Comparison of ENCODE assay signal across 8 cellular contexts in the genomic region with DNA sequence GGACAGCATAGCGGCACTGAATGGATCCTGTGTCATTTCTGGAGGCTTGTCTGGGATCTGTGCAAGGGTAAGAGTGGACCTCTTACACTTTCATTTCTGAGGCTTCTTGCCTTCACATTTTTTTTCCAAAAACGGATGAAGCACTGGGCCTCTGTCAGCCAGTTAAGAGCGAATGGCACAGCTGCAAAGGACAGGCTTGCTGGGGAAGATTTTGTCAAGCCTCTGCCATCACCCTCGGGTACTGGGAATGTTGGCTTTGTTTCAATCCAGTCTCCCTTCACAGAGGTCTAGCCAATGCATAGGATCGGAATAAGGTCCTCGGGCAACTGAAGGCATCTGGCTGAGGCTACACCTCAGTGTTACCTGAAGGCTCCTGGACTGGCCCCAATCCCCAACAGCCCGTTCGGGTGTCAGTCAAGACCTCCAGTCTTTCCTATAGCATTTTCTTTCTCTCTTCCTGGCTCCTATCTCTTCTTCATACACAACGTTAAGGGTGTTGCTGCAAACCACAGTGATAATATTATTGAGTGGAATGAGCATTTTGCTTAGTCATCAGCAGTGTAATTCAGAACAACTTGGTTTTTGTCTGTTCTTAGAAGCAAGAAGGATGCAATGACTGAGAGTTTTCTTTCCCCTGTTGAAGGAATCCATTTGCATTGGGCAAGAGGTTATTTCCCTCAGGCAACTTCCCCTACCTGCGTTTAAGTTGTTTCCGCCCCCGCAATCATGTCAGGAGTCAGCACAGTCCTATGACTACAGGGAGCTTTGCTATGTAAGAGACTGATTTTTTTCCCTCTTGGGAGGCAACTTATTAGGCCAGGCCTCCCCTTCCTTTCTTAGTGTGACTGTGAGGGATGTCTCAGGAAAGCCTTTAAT. TPM values are rescaled to one million over a fixed set of nuclear protein-coding genes. Genes with fewer than 3 reads are reported as not detected.
DNase-seq lines count a peak whose midpoint lies in the region; ATAC-seq and TF ChIP-seq lines count a peak whose summit lies in the region.

No MANE protein-coding gene starts in this region.

- intact Hi-C loops in PC-3 (cut with micrococcal nuclease) (no loop called here), Right ventricle myocardium superior (cut with DNase I) (no loop called here)

- no peak overlapping the region for H3K4me2 ChIP-seq in PC-3 (ENCODE audit: low read length)

- peaks cover 12% of the 10 kb centered on the region; the same call in 1 of the 2 replicates for H3K4me1 ChIP-seq in PC-3 (ENCODE audit: insufficient read depth, low read length)

- H4K20me1 ChIP-seq in PC-3 (ENCODE audit: low read length), result no peaks in the 10 kb centered on the region

- in situ Hi-C loops in GM13977 (cut with MboI; ENCODE audit: low pct_unique_long_range_greater_than_20kb, low sequenced_read_pairs, unreplicated experiment) (no loop called here), brain microvascular endothelial cell (cut with HindIII; ENCODE audit: low pct_ligation_motif_present, low sequenced_read_pairs) (no loop called here)

- H3K27me3 Mint-ChIP-seq in HFFc6 (ENCODE audit: insufficient read depth) (no peaks in the 10 kb centered on the region), osteocyte (ENCODE audit: unreplicated experiment) (no peaks in the 10 kb centered on the region)

- H3K36me3 ChIP-seq in PC-3 (ENCODE audit: low read depth, low read length), result peaks cover 25% of the 10 kb centered on the region
- peaks cover 3% of the 10 kb centered on the region for H3K36me3 ChIP-seq in brain microvascular endothelial cell (replicated peaks)

- no peaks in the 10 kb centered on the region for H3K9me3 ChIP-seq in PC-3 (ENCODE audit: low read length)

- H3K9me3 Mint-ChIP-seq in HFFc6, result peaks cover 2% of the 10 kb centered on the region
- peaks cover 1% of the 10 kb centered on the region for H3K9me3 Mint-ChIP-seq in osteocyte (ENCODE audit: unreplicated experiment)

- TF ChIP-seq CTCF in GM13977 (IDR thresholded peaks at IDR 0.05; ENCODE audit: extremely low read depth, insufficient read depth, missing control alignments), result no peak
- no peak for TF ChIP-seq CTCF in HFFc6 (IDR thresholded peaks at IDR 0.05)
- no peak for TF ChIP-seq CTCF in PC-3 (conservative IDR thresholded peaks at IDR 0.05; ENCODE audit: low read depth, low read length)
- no peak for TF ChIP-seq CTCF in brain microvascular endothelial cell (IDR thresholded peaks at IDR 0.05; ENCODE audit: low read depth, low read length, missing control alignments)
- TF ChIP-seq CTCF in osteocyte (IDR thresholded peaks at IDR 0.05), result no peak

- no peaks in the 10 kb centered on the region for H3K27me3 ChIP-seq in PC-3 (ENCODE audit: low read length)
- H3K27me3 ChIP-seq in brain microvascular endothelial cell (replicated peaks), result no peaks in the 10 kb centered on the region

- H3K27ac ChIP-seq in PC-3 (ENCODE audit: low read length) (peak overlapping the region; percentile 26), brain microvascular endothelial cell (peak overlapping the region; percentile 36)

- BruUV-seq in PC-3 (replicated peaks; lab: Mats Ljungman, UMichigan), result no TSS peak

- H3F3A ChIP-seq in PC-3 (ENCODE audit: low read length, unreplicated experiment), result no peaks in the 10 kb centered on the region

- H3K4me1 Mint-ChIP-seq in HFFc6 (ENCODE audit: low read depth) (peaks cover 14% of the 10 kb centered on the region), osteocyte (ENCODE audit: unreplicated experiment) (peaks cover 11% of the 10 kb centered on the region)

- DNase-seq in GM13977 (ENCODE audit: low spot score) (peak; percentile 80), HFFc6 (peak; percentile 25), PC-3 (peak; percentile 53), brain microvascular endothelial cell (peak; percentile 30), osteocyte (ENCODE audit: extremely low spot score, unreplicated experiment) (no peak), NCI-H510A treated with DMSO at 0.1 percent for 48 hours (lab: John Stamatoyannopoulos, UW) (no peak), Right ventricle myocardium superior (no peak), NCI-H1694 treated with DMSO at 0.1 percent for 48 hours (lab: John Stamatoyannopoulos, UW) (no peak)

- POLR2A ChIA-PET in PC-3 (lab: Charles Lee; ENCODE audit: unreplicated experiment), result no interaction called here

- H3K9ac ChIP-seq in PC-3 (ENCODE audit: low read length), result no peak overlapping the region

- no peaks in the 10 kb centered on the region for H3K9me2 ChIP-seq in PC-3 (replicated peaks; ENCODE audit: low read length)

- no peak overlapping the region for H2AFZ ChIP-seq in PC-3 (ENCODE audit: low read length)

- peaks cover 27% of the 10 kb centered on the region for H3K79me2 ChIP-seq in PC-3 (ENCODE audit: low read length)

- CTCF ChIA-PET in PC-3 (lab: Charles Lee), result no interaction called here

- H3K36me3 Mint-ChIP-seq in HFFc6 (ENCODE audit: low read depth) (peaks cover 19% of the 10 kb centered on the region), osteocyte (ENCODE audit: unreplicated experiment) (peaks cover 17% of the 10 kb centered on the region)

- H3K4me3 ChIP-seq in PC-3 (ENCODE audit: low read length), result no peak overlapping the region
- H3K4me3 ChIP-seq in brain microvascular endothelial cell (ENCODE audit: low read depth, low read length), result no peak overlapping the region

- H3K27ac Mint-ChIP-seq in HFFc6, result peak overlapping the region; percentile 73
- peak overlapping the region; percentile 83 for H3K27ac Mint-ChIP-seq in osteocyte (ENCODE audit: unreplicated experiment)

- no peak for ATAC-seq in PC-3
- ATAC-seq in Right ventricle myocardium superior (ENCODE audit: poor library complexity), result no peak

- H3K4me3 Mint-ChIP-seq in HFFc6 (no peak overlapping the region), osteocyte (ENCODE audit: unreplicated experiment) (no peak overlapping the region)

RNA-seq across cellular contexts. Expression of a gene that starts 22.8 kb away (rescaled TPM):
- total RNA-seq in HFFc6 (2021; fragmentation: NEBNext Ultra II Directional; extraction: Animal tissue kit (Norgen Biotek cat#: 25700)), result 10 to 100 TPM in 5 of 6 experiments, 1 to 10 TPM in 1; 9.3 to 12.4 (median 10.6) TPM
- total RNA-seq in PC-3 (2014; rRNA removed) (15.6 and 19.6 TPM in 2 replicates), osteocyte (15.8 and 16.5 TPM in 2 replicates), Right ventricle myocardium superior (6.9 TPM)

RNA-seq across cellular contexts. Expression of a gene that starts 23.2 kb away (rescaled TPM):
- total RNA-seq in HFFc6 (2021; fragmentation: NEBNext Ultra II Directional; extraction: Animal tissue kit (Norgen Biotek cat#: 25700)), result 10 to 100 TPM; 42.0 to 50.5 (median 47.3) TPM
- total RNA-seq in PC-3 (2014; rRNA removed) (40.2 and 55.3 TPM in 2 replicates), osteocyte (72.1 and 79.6 TPM in 2 replicates), Right ventricle myocardium superior (27.1 TPM)

Comparison
In these comparisons a context has a peak if more than half of its experiments do, and no peak if none do; other contexts are left out.
1. DNase-seq: peak in GM13977 (single experiment), HFFc6 (single experiment), PC-3 (single experiment) and brain microvascular endothelial cell (single experiment); none in osteocyte (single experiment), NCI-H510A treated with DMSO at 0.1 percent for 48 hours (single experiment), Right ventricle myocardium superior (single experiment) and NCI-H1694 treated with DMSO at 0.1 percent for 48 hours (single experiment).